In genomic region chr15:74130849-74131617, GRCh38 we compare ENCODE assay signal across 18 cellular contexts. TPM values are rescaled to one million over a fixed set of nuclear protein-coding genes. Genes with fewer than 3 reads are reported as not detected.
A peak's percentile ranks its signal among the peaks of the same experiment; 100 is the strongest.
DNase-seq lines count a peak whose midpoint lies in the region; ATAC-seq and TF ChIP-seq lines count a peak whose summit lies in the region.
"Had no signal": no experiment of that assay in that cellular context is flagged by ENCODE, and none has a peak within 500 bp of the region (broad histone marks: within the 10 kb centered on the region; RNA-seq: fewer than 3 reads in every experiment).

No MANE protein-coding gene starts in this region.

- TF ChIP-seq POLR2A in transverse colon (IDR thresholded peaks at IDR 0.05) = no peak

- WGBS in transverse colon (ENCODE audit: low coverage in 1 of 2), 2 donors = 7 to 19% methylated on average over 9 to 28 of the region's 28 CpGs

- no peaks in the 10 kb centered on the region for H3K9me3 ChIP-seq in transverse colon
- H3K9me3 ChIP-seq: pancreas, upper lobe of left lung had no signal

- H3K27me3 ChIP-seq in ACC112 (ENCODE audit: insufficient read depth, low read length) = peaks cover 71% of the 10 kb centered on the region
- H3K27me3 ChIP-seq in H7 (ENCODE audit: control insufficient read depth, insufficient read depth, low read length) = peaks cover 91% of the 10 kb centered on the region
- peaks cover 92% of the 10 kb centered on the region for H3K27me3 ChIP-seq in transverse colon

- ATAC-seq in naive B cell (ENCODE audit: low read depth in 2 of 2) = no peak
- ATAC-seq in esophagus mucosa = no peak
- ATAC-seq in HG02642 (IDR thresholded peaks at IDR 0.05; ENCODE audit: poor library complexity, unreplicated experiment) = no peak
- ATAC-seq: pancreas; stimulated activated memory B cell treated with anti-CD40 and anti-IgM and Interleukin-4, amounts not matched to agents 10 μg/mL and 1 μg/mL and 100 μg/mL, for 72 hours had no signal

- in situ Hi-C loops in transverse colon (cut with MboI; ENCODE audit: low pct_ligation_motif_present in 1 of 4, low pct_unique_long_range_greater_than_20kb in 1 of 4, low sequenced_read_pairs in 3 of 4) = loop anchor here in 1 of 4 donors (25.0 kb wide), 1 partner anchor 181 kb away; no protein-coding TSS in a partner anchor

- H3K27me3 Mint-ChIP-seq in chondrocyte (ENCODE audit: low read depth) (peaks cover 35% of the 10 kb centered on the region), naive B cell (peaks cover 57 to 88% (median 70%) of the 10 kb centered on the region in 3 donors)

- no peak overlapping the region for H2AFZ ChIP-seq in ACC112 (ENCODE audit: low read length, unreplicated experiment)

- TF ChIP-seq CTCF in chondrocyte (IDR thresholded peaks at IDR 0.05) (no peak), transverse colon (IDR thresholded peaks at IDR 0.05) (no peak)

- peaks cover 41% of the 10 kb centered on the region for H3K4me1 Mint-ChIP-seq in chondrocyte (ENCODE audit: low read depth)
- H3K4me1 Mint-ChIP-seq in naive B cell = peaks cover 45 to 73% (median 67%) of the 10 kb centered on the region in 3 donors

- H3K79me2 ChIP-seq in ACC112 (ENCODE audit: control insufficient read depth, insufficient read depth, low read length, unreplicated experiment) = no peaks in the 10 kb centered on the region

- intact Hi-C loops in transverse colon (cut with DNase I; ENCODE audit: low total_unique reads) = no loop called here

- no peak overlapping the region for H3K27ac Mint-ChIP-seq in chondrocyte (ENCODE audit: unreplicated experiment)
- peak overlapping the region in 4 of 6 donors; percentile 82 to 99 (median 94) for H3K27ac Mint-ChIP-seq in naive B cell
- H3K27ac Mint-ChIP-seq: HFFc6; stimulated activated memory B cell treated with anti-CD40 and anti-IgM and Interleukin-4, amounts not matched to agents 10 μg/mL and 1 μg/mL and 100 μg/mL, for 72 hours had no signal

- H3K4me3 ChIP-seq in ACC112 (ENCODE audit: low read depth, low read length) (0 out of 2 replicates have a peak overlapping the region, but pooled peaks have one; percentile 56), H7 (ENCODE audit: insufficient read depth, low read depth, low read length) (peak overlapping the region; percentile 37), transverse colon (no peak overlapping the region)
- H3K4me3 ChIP-seq: BLaER1, pancreas, upper lobe of left lung had no signal

- H3K27ac ChIP-seq in ACC112 (ENCODE audit: low read depth, low read length) (no peak overlapping the region), transverse colon (no peak overlapping the region)
- H3K27ac ChIP-seq: BLaER1, coronary artery, epithelial cell of prostate, pancreas, upper lobe of left lung had no signal

- H3K4me1 ChIP-seq in ACC112 (ENCODE audit: control insufficient read depth, insufficient read depth, low read length, unreplicated experiment) = peaks cover 5% of the 10 kb centered on the region
- H3K4me1 ChIP-seq in transverse colon = peaks cover 3 to 38% (median 13%) of the 10 kb centered on the region in 4 donors

- no peaks in the 10 kb centered on the region for H3K9me3 Mint-ChIP-seq in chondrocyte (ENCODE audit: low read depth)
- peaks cover 0 to 12% (median 7%) of the 10 kb centered on the region in 7 donors for H3K9me3 Mint-ChIP-seq in naive B cell
- H3K9me3 Mint-ChIP-seq: stimulated activated memory B cell treated with anti-CD40 and anti-IgM and Interleukin-4, amounts not matched to agents 10 μg/mL and 1 μg/mL and 100 μg/mL, for 72 hours had no signal

- TF ChIP-seq EP300 in transverse colon (IDR thresholded peaks at IDR 0.05; ENCODE audit: low read depth) = no peak

- no peaks in the 10 kb centered on the region for H3K36me3 ChIP-seq in ACC112 (ENCODE audit: insufficient read depth, low read length)
- no peaks in the 10 kb centered on the region for H3K36me3 ChIP-seq in H7 (replicated peaks; ENCODE audit: control insufficient read depth, insufficient read depth, low read length)
- H3K36me3 ChIP-seq in transverse colon = no peaks in the 10 kb centered on the region
- H3K36me3 ChIP-seq: BLaER1, pancreas, upper lobe of left lung had no signal

- peak; percentile 52 for DNase-seq in H7
- no peak for DNase-seq in chondrocyte (ENCODE audit: low spot score)
- no peak for DNase-seq in naive B cell
- DNase-seq in transverse colon = no peak
- DNase-seq in NCI-H1694 treated with DMSO at 0.1 percent for 48 hours (lab: John Stamatoyannopoulos, UW) = no peak
- DNase-seq: HFFc6, NCI-H2029 treated with DMSO at 0.1 percent for 48 hours, pancreas had no signal

- peaks cover 2% of the 10 kb centered on the region for H3K36me3 Mint-ChIP-seq in chondrocyte (ENCODE audit: low read depth)
- H3K36me3 Mint-ChIP-seq in naive B cell = peaks cover 0 to 7% of the 10 kb centered on the region in 2 donors
- H3K36me3 Mint-ChIP-seq: stimulated activated memory B cell treated with anti-CD40 and anti-IgM and Interleukin-4, amounts not matched to agents 10 μg/mL and 1 μg/mL and 100 μg/mL, for 72 hours had no signal

- H3K4me3 Mint-ChIP-seq in chondrocyte (ENCODE audit: unreplicated experiment) (peak overlapping the region; percentile 63), naive B cell (peak overlapping the region in 7 of 8 donors; percentile 49 to 85 (median 77))
- H3K4me3 Mint-ChIP-seq: HFFc6; stimulated activated memory B cell treated with anti-CD40 and anti-IgM and Interleukin-4, amounts not matched to agents 10 μg/mL and 1 μg/mL and 100 μg/mL, for 72 hours had no signal

RNA-seq across cellular contexts. Expression of gene ISLR2, which starts 0.6 kb away (rescaled TPM):
- 5.7 and 6.3 TPM in 2 replicates for total RNA-seq in H7 (2014; rRNA removed; shearing (Covaris generic))
- total RNA-seq in chondrocyte (2.9 to 4.9 TPM (median 3.2 TPM) in 3 replicates), transverse colon (10 to 100 TPM in 1 of 4 donors, 1 to 10 TPM in 1, under 1 TPM in 2; 0.41 to 27.3 (median 1.4) TPM), esophagus mucosa (0.16 TPM)
- not detected for polyA plus RNA-seq in naive B cell (ENCODE audit: low read depth in 6 of 6)
- total RNA-seq: NCI-H460 had no signal
- polyA plus RNA-seq: keratinocyte had no signal

RNA-seq across cellular contexts. Expression of gene ISLR, which starts 42.5 kb away (rescaled TPM):
- total RNA-seq in H7 (2014; rRNA removed; shearing (Covaris generic)) = 15.1 and 20.5 TPM in 2 replicates
- 49.6 to 143 TPM (median 53.3 TPM) in 3 replicates for total RNA-seq in chondrocyte
- polyA plus RNA-seq in naive B cell (ENCODE audit: low read depth in 6 of 6) = not detected
- 100 to 1,000 TPM in 1 of 4 donors, 10 to 100 TPM in 3; 18.8 to 191 (median 25.5) TPM for total RNA-seq in transverse colon
- total RNA-seq in esophagus mucosa = 2.2 TPM
- total RNA-seq: NCI-H460 had no signal
- polyA plus RNA-seq: keratinocyte had no signal

RNA-seq across cellular contexts. Expression of gene GOLGA6A, which starts 48.7 kb away (rescaled TPM):
- 2.2 and 4.7 TPM in 2 replicates for total RNA-seq in H7 (2014; rRNA removed; shearing (Covaris generic))
- total RNA-seq in chondrocyte (0.12 to 0.46 TPM in 2 of 3 replicates, not detected in the other), transverse colon (not detected), esophagus mucosa (0.08 TPM)
- under 1 TPM in 1 of 6 donors, not detected in 5; 0.09 TPM for polyA plus RNA-seq in naive B cell (ENCODE audit: low read depth in 6 of 6)
- total RNA-seq: HFFc6, NCI-H460, pancreas had no signal
- polyA plus RNA-seq: keratinocyte, pancreas had no signal

Comparison
In these comparisons a context has a peak if more than half of its experiments do, and no peak if none do; other contexts are left out.
1. H3K4me3 ChIP-seq: peak in ACC112 (single experiment) and H7 (single experiment); none in transverse colon (0 of 4).